In the genomic region with DNA sequence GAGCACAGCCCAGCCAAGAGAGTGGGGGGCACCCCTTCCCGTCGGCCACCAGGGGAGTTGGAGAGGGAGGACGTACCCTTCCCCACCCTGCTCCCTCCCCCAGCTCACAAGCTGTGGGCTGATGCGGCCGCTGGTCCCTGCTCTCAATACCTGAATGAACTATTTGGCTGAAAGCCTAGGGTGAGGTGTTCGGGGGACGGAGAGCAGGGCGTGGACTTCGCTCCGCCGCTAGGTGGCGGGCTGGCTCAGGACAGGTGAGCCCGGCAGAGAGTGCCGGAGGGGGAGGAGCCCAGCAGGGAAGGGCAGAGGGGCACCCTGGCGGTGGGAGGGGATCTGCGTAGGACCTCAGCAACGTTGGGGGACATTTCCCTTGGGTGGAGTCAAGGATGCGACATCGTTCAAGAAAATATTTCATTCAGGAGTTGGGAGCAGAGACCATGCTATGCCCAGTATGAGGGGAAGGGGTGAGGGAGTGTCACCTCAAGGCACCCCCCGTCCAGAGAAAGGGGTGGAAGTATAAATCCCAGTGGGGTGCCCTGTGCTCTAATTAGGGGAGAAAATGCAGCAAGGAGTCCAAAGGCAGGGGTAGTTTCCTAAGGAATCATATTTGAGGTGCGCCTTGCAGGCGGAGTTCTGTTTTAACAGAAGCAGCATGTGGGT, we compare ENCODE assay signal across 7 cellular contexts. TPM values are rescaled to one million over a fixed set of nuclear protein-coding genes. Genes with fewer than 3 reads are reported as not detected.
DNase-seq lines count a peak whose midpoint lies in the region; ATAC-seq and TF ChIP-seq lines count a peak whose summit lies in the region.

No MANE protein-coding gene starts in this region.

- peaks cover 29% of the 10 kb centered on the region for H3K27me3 ChIP-seq in MG63
- no peaks in the 10 kb centered on the region for H3K27me3 ChIP-seq in SU-DHL-6 (ENCODE audit: low read length)

- H3K36me3 ChIP-seq in MG63 = no peaks in the 10 kb centered on the region
- H3K36me3 ChIP-seq in SU-DHL-6 (ENCODE audit: low read length) = no peaks in the 10 kb centered on the region

- peak; percentile 59 for DNase-seq in MG63
- no peak for DNase-seq in astrocyte of the cerebellum (ENCODE audit: low read depth)
- DNase-seq in inferior parietal cortex (ENCODE audit: extremely low spot score) = peak; percentile 17
- peak in 2 of 3 experiments; percentile 19 to 60 for DNase-seq in stimulated activated CD4-positive, alpha-beta T cell treated with anti-CD3 and anti-CD28 coated beads, TNF-alpha, amount 100 ng/mL, for 24 hours (ENCODE audit: low read depth in 3 of 3)

- ATAC-seq in GM18511 (IDR thresholded peaks at IDR 0.05; ENCODE audit: unreplicated experiment) = peak; percentile 57
- no peak for ATAC-seq in HG02588 (IDR thresholded peaks at IDR 0.05; ENCODE audit: unreplicated experiment)

- H3K9me3 ChIP-seq in MG63 (no peaks in the 10 kb centered on the region), SU-DHL-6 (ENCODE audit: insufficient read depth, low read length) (no peaks in the 10 kb centered on the region)

- no peak overlapping the region for H3K9ac ChIP-seq in SU-DHL-6 (ENCODE audit: low read length)

- H3K4me2 ChIP-seq in SU-DHL-6 (ENCODE audit: low read depth, low read length, poor library complexity, severe bottlenecking) = peak overlapping the region; percentile 25

- no peaks in the 10 kb centered on the region for H3K9me2 ChIP-seq in SU-DHL-6 (replicated peaks; ENCODE audit: insufficient read depth, low read length)

- no peaks in the 10 kb centered on the region for H3F3A ChIP-seq in SU-DHL-6 (ENCODE audit: insufficient read depth)

- no peak overlapping the region for H3K27ac ChIP-seq in SU-DHL-6 (ENCODE audit: low read depth, low read length)

- TF ChIP-seq CTCF in SU-DHL-6 (IDR thresholded peaks at IDR 0.05; ENCODE audit: insufficient read depth, low read length, poor library complexity, severe bottlenecking) (peak; percentile 98), astrocyte of the cerebellum (IDR thresholded peaks at IDR 0.05; ENCODE audit: low read depth, low read length, missing control alignments) (peak; percentile 81)

- H3K79me2 ChIP-seq in SU-DHL-6 (ENCODE audit: insufficient read depth, low read length) = no peaks in the 10 kb centered on the region

- in situ Hi-C loops in astrocyte of the cerebellum (cut with HindIII; ENCODE audit: low sequenced_read_pairs) = no loop called here

- no peaks in the 10 kb centered on the region for H4K20me1 ChIP-seq in SU-DHL-6 (ENCODE audit: low read depth, low read length)

- no peak overlapping the region for H3K4me3 ChIP-seq in MG63
- H3K4me3 ChIP-seq in SU-DHL-6 (ENCODE audit: insufficient read depth, low read length, poor library complexity, severe bottlenecking) = no peak overlapping the region
- H3K4me3 ChIP-seq in astrocyte of the cerebellum (ENCODE audit: low read depth, low read length) = no peak overlapping the region

- H2AFZ ChIP-seq in SU-DHL-6 (ENCODE audit: low read depth, low read length, severe bottlenecking) = peak overlapping the region; percentile 2

RNA-seq across cellular contexts. Expression of gene RHBG, which starts 12.0 kb away (rescaled TPM):
- total RNA-seq in MG63 (2014; rRNA removed; shearing (Covaris generic); ENCODE audit: low replicate concordance) = not detected in 2 replicates

RNA-seq across cellular contexts. Expression of gene TSACC, which starts 18.7 kb away (rescaled TPM):
- 1.3 TPM in 1 of 2 replicates, not detected in the other for total RNA-seq in MG63 (2014; rRNA removed; shearing (Covaris generic); ENCODE audit: low replicate concordance)

RNA-seq across cellular contexts. Expression of gene CCT3, which starts 18.9 kb away (rescaled TPM):
- 1,070 and 1,240 TPM in 2 replicates for total RNA-seq in MG63 (2014; rRNA removed; shearing (Covaris generic); ENCODE audit: low replicate concordance)

RNA-seq across cellular contexts. Expression of gene VHLL, which starts 57.9 kb away (rescaled TPM):
- total RNA-seq in MG63 (2014; rRNA removed; shearing (Covaris generic); ENCODE audit: low replicate concordance) = not detected in 2 replicates
